Comparison of ENCODE assay signal across 1 cellular context in the genomic region with DNA sequence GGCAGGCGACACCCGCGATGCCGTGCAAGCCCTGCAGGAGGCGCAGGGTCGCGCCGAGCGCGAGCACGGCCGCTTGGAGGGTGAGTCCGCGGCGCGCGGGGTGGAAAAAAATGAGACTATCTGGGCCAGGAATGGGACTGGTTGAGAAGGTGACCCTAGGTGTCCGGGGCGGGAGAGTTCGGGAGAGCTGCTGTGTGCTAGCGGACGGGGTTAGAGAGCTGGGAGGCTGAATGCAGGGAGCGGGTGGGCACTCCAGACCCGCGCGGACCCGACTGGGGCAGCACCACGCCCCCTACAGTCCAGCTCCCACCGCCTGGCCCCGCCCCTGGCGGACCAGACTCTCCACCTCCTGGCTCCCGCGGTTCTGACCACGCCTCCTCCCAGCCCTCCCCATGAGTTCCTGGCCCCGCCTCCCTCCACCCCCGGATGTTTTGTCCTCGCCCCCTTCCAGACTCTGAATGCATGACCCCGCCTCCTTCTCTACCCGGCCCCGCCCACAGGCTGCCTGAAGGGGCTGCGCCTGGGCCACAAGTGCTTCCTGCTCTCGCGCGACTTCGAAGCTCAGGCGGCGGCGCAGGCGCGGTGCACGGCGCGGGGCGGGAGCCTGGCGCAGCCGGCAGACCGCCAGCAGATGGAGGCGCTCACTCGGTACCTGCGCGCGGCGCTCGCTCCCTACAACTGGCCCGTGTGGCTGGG.
A peak's percentile ranks its signal among the peaks of the same experiment; 100 is the strongest.
TF ChIP-seq lines count a peak whose summit lies in the region.

No MANE protein-coding gene starts in this region.

TF ChIP-seq in K562, 482 proteins besides CTCF, POLR2A, EP300 and RAD21 (continues in another document):
- TF ChIP-seq, protein P1, sequence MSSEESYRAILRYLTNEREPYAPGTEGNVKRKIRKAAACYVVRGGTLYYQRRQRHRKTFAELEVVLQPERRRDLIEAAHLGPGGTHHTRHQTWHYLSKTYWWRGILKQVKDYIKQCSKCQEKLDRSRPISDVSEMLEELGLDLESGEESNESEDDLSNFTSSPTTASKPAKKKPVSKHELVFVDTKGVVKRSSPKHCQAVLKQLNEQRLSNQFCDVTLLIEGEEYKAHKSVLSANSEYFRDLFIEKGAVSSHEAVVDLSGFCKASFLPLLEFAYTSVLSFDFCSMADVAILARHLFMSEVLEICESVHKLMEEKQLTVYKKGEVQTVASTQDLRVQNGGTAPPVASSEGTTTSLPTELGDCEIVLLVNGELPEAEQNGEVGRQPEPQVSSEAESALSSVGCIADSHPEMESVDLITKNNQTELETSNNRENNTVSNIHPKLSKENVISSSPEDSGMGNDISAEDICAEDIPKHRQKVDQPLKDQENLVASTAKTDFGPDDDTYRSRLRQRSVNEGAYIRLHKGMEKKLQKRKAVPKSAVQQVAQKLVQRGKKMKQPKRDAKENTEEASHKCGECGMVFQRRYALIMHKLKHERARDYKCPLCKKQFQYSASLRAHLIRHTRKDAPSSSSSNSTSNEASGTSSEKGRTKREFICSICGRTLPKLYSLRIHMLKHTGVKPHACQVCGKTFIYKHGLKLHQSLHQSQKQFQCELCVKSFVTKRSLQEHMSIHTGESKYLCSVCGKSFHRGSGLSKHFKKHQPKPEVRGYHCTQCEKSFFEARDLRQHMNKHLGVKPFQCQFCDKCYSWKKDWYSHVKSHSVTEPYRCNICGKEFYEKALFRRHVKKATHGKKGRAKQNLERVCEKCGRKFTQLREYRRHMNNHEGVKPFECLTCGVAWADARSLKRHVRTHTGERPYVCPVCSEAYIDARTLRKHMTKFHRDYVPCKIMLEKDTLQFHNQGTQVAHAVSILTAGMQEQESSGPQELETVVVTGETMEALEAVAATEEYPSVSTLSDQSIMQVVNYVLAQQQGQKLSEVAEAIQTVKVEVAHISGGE (CRISPR knock-in tag; IDR thresholded peaks at IDR 0.05): no peak
- TF ChIP-seq ZNF76 (CRISPR knock-in tag; IDR thresholded peaks at IDR 0.05; ENCODE audit: borderline replicate concordance): no peak
- peak; percentile 91 for TF ChIP-seq BRD9 (IDR thresholded peaks at IDR 0.05; ENCODE audit: low read depth, partially characterized antibody)
- TF ChIP-seq CAMTA2 (CRISPR knock-in tag; conservative IDR thresholded peaks at IDR 0.05): no peak
- TF ChIP-seq, protein P2, sequence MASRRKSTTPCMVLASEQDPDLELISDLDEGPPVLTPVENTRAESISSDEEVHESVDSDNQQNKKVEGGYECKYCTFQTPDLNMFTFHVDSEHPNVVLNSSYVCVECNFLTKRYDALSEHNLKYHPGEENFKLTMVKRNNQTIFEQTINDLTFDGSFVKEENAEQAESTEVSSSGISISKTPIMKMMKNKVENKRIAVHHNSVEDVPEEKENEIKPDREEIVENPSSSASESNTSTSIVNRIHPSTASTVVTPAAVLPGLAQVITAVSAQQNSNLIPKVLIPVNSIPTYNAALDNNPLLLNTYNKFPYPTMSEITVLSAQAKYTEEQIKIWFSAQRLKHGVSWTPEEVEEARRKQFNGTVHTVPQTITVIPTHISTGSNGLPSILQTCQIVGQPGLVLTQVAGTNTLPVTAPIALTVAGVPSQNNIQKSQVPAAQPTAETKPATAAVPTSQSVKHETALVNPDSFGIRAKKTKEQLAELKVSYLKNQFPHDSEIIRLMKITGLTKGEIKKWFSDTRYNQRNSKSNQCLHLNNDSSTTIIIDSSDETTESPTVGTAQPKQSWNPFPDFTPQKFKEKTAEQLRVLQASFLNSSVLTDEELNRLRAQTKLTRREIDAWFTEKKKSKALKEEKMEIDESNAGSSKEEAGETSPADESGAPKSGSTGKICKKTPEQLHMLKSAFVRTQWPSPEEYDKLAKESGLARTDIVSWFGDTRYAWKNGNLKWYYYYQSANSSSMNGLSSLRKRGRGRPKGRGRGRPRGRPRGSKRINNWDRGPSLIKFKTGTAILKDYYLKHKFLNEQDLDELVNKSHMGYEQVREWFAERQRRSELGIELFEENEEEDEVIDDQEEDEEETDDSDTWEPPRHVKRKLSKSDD (conservative IDR thresholded peaks at IDR 0.05; ENCODE audit: low read length): peak; percentile 52; the same call in 1 of the 2 replicates
- 0 out of 2 replicates have a peak, but pooled peaks have one; percentile 35 for TF ChIP-seq ZNF124 (CRISPR knock-in tag; IDR thresholded peaks at IDR 0.05)
- TF ChIP-seq, protein P3, sequence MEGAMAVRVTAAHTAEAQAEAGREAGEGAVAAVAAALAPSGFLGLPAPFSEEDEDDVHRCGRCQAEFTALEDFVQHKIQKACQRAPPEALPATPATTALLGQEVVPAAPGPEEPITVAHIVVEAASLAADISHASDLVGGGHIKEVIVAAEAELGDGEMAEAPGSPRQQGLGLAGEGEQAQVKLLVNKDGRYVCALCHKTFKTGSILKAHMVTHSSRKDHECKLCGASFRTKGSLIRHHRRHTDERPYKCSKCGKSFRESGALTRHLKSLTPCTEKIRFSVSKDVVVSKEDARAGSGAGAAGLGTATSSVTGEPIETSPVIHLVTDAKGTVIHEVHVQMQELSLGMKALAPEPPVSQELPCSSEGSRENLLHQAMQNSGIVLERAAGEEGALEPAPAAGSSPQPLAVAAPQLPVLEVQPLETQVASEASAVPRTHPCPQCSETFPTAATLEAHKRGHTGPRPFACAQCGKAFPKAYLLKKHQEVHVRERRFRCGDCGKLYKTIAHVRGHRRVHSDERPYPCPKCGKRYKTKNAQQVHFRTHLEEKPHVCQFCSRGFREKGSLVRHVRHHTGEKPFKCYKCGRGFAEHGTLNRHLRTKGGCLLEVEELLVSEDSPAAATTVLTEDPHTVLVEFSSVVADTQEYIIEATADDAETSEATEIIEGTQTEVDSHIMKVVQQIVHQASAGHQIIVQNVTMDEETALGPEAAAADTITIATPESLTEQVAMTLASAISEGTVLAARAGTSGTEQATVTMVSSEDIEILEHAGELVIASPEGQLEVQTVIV (CRISPR knock-in tag; IDR thresholded peaks at IDR 0.05; ENCODE audit: borderline replicate concordance): no peak
- TF ChIP-seq, protein P4, sequence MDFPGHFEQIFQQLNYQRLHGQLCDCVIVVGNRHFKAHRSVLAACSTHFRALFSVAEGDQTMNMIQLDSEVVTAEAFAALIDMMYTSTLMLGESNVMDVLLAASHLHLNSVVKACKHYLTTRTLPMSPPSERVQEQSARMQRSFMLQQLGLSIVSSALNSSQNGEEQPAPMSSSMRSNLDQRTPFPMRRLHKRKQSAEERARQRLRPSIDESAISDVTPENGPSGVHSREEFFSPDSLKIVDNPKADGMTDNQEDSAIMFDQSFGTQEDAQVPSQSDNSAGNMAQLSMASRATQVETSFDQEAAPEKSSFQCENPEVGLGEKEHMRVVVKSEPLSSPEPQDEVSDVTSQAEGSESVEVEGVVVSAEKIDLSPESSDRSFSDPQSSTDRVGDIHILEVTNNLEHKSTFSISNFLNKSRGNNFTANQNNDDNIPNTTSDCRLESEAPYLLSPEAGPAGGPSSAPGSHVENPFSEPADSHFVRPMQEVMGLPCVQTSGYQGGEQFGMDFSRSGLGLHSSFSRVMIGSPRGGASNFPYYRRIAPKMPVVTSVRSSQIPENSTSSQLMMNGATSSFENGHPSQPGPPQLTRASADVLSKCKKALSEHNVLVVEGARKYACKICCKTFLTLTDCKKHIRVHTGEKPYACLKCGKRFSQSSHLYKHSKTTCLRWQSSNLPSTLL (IDR thresholded peaks at IDR 0.05): peak; percentile 91
- TF ChIP-seq, protein P5, sequence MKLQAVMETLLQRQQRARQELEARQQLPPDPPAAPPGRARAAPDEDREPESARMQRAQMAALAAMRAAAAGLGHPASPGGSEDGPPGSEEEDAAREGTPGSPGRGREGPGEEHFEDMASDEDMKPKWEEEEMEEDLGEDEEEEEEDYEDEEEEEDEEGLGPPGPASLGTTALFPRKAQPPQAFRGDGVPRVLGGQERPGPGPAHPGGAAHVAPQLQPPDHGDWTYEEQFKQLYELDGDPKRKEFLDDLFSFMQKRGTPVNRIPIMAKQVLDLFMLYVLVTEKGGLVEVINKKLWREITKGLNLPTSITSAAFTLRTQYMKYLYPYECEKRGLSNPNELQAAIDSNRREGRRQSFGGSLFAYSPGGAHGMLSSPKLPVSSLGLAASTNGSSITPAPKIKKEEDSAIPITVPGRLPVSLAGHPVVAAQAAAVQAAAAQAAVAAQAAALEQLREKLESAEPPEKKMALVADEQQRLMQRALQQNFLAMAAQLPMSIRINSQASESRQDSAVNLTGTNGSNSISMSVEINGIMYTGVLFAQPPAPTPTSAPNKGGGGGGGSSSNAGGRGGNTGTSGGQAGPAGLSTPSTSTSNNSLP (IDR thresholded peaks at IDR 0.05; ENCODE audit: borderline replicate concordance, low read depth, low read length): no peak
- no peak for TF ChIP-seq ZNF584 (CRISPR knock-in tag; IDR thresholded peaks at IDR 0.05; ENCODE audit: low read depth)
- TF ChIP-seq IFI16 (CRISPR knock-in tag; IDR thresholded peaks at IDR 0.05): no peak
- TF ChIP-seq, protein P6, sequence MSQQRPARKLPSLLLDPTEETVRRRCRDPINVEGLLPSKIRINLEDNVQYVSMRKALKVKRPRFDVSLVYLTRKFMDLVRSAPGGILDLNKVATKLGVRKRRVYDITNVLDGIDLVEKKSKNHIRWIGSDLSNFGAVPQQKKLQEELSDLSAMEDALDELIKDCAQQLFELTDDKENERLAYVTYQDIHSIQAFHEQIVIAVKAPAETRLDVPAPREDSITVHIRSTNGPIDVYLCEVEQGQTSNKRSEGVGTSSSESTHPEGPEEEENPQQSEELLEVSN (IDR thresholded peaks at IDR 0.05; ENCODE audit: borderline replicate concordance in 1 of 2, extremely low read depth in 1 of 2, insufficient read depth in 1 of 2, insufficient read length in 1 of 2, low read depth in 1 of 2, low read length in 1 of 2, poor library complexity in 1 of 2, severe bottlenecking in 1 of 2): peak in 1 of 2 experiments; percentile 92
- TF ChIP-seq POLR2B (IDR thresholded peaks at IDR 0.05; ENCODE audit: low read depth, partially characterized antibody): peak; percentile 57
- TF ChIP-seq, protein P7, sequence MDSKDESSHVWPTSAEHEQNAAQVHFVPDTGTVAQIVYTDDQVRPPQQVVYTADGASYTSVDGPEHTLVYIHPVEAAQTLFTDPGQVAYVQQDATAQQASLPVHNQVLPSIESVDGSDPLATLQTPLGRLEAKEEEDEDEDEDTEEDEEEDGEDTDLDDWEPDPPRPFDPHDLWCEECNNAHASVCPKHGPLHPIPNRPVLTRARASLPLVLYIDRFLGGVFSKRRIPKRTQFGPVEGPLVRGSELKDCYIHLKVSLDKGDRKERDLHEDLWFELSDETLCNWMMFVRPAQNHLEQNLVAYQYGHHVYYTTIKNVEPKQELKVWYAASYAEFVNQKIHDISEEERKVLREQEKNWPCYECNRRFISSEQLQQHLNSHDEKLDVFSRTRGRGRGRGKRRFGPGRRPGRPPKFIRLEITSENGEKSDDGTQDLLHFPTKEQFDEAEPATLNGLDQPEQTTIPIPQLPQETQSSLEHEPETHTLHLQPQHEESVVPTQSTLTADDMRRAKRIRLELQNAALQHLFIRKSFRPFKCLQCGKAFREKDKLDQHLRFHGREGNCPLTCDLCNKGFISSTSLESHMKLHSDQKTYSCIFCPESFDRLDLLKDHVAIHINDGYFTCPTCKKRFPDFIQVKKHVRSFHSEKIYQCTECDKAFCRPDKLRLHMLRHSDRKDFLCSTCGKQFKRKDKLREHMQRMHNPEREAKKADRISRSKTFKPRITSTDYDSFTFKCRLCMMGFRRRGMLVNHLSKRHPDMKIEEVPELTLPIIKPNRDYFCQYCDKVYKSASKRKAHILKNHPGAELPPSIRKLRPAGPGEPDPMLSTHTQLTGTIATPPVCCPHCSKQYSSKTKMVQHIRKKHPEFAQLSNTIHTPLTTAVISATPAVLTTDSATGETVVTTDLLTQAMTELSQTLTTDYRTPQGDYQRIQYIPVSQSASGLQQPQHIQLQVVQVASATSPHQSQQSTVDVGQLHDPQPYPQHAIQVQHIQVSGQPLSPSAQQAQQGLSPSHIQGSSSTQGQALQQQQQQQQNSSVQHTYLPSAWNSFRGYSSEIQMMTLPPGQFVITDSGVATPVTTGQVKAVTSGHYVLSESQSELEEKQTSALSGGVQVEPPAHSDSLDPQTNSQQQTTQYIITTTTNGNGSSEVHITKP (IDR thresholded peaks at IDR 0.05; ENCODE audit: partially characterized antibody): peak; percentile 37
- no peak for TF ChIP-seq SAFB2 (IDR thresholded peaks at IDR 0.05; ENCODE audit: borderline replicate concordance, low read depth, low read length, severe bottlenecking)
- 0 out of 2 replicates have a peak, but pooled peaks have one; percentile 19 for TF ChIP-seq ETV1 (tag; conservative IDR thresholded peaks at IDR 0.05; ENCODE audit: low read depth)
- TF ChIP-seq TRIM28 (IDR thresholded peaks at IDR 0.05): peak; percentile 72; the same call in 1 of the 2 replicates
- TF ChIP-seq, protein P8, sequence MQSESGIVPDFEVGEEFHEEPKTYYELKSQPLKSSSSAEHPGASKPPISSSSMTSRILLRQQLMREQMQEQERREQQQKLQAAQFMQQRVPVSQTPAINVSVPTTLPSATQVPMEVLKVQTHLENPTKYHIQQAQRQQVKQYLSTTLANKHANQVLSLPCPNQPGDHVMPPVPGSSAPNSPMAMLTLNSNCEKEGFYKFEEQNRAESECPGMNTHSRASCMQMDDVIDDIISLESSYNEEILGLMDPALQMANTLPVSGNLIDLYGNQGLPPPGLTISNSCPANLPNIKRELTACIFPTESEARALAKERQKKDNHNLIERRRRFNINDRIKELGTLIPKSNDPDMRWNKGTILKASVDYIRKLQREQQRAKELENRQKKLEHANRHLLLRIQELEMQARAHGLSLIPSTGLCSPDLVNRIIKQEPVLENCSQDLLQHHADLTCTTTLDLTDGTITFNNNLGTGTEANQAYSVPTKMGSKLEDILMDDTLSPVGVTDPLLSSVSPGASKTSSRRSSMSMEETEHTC (IDR thresholded peaks at IDR 0.05): no peak
- 0 out of 2 replicates have a peak, but pooled peaks have one; percentile 52 for TF ChIP-seq NR3C1 (CRISPR knock-in tag; IDR thresholded peaks at IDR 0.05)
- TF ChIP-seq TCF7 (IDR thresholded peaks at IDR 0.05; ENCODE audit: borderline replicate concordance): 0 out of 2 replicates have a peak, but pooled peaks have one; percentile 57
- TF ChIP-seq, protein P9, sequence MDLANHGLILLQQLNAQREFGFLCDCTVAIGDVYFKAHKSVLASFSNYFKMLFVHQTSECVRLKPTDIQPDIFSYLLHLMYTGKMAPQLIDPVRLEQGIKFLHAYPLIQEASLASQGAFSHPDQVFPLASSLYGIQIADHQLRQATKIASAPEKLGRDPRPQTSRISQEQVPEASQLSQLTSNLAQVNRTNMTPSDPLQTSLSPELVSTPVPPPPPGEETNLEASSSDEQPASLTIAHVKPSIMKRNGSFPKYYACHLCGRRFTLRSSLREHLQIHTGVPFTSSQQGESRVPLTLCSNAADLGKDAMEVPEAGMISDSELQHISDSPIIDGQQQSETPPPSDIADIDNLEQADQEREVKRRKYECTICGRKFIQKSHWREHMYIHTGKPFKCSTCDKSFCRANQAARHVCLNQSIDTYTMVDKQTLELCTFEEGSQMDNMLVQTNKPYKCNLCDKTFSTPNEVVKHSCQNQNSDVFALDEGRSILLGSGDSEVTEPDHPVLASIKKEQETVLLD (IDR thresholded peaks at IDR 0.05): peak; percentile 35; the same call in 1 of the 2 replicates
- TF ChIP-seq KDM5B (IDR thresholded peaks at IDR 0.05; ENCODE audit: insufficient replicate concordance, low read depth, low read length): no peak
- peak; percentile 73 for TF ChIP-seq HNRNPLL (IDR thresholded peaks at IDR 0.05; ENCODE audit: low read depth, low read length, poor library complexity, severe bottlenecking)
- peak; percentile 82 for TF ChIP-seq BCOR (IDR thresholded peaks at IDR 0.05)
- TF ChIP-seq, protein P10, sequence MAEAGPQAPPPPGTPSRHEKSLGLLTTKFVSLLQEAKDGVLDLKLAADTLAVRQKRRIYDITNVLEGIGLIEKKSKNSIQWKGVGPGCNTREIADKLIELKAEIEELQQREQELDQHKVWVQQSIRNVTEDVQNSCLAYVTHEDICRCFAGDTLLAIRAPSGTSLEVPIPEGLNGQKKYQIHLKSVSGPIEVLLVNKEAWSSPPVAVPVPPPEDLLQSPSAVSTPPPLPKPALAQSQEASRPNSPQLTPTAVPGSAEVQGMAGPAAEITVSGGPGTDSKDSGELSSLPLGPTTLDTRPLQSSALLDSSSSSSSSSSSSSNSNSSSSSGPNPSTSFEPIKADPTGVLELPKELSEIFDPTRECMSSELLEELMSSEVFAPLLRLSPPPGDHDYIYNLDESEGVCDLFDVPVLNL (CRISPR knock-in tag; IDR thresholded peaks at IDR 0.05; ENCODE audit: low read depth): 0 out of 2 replicates have a peak, but pooled peaks have one; percentile 42
- TF ChIP-seq CHD4 (IDR thresholded peaks at IDR 0.05; ENCODE audit: insufficient read depth, insufficient replicate concordance, low read depth, low read length, poor library complexity, severe bottlenecking): no peak
